11 cellular contexts compared by ENCODE assay signal in the genomic region with DNA sequence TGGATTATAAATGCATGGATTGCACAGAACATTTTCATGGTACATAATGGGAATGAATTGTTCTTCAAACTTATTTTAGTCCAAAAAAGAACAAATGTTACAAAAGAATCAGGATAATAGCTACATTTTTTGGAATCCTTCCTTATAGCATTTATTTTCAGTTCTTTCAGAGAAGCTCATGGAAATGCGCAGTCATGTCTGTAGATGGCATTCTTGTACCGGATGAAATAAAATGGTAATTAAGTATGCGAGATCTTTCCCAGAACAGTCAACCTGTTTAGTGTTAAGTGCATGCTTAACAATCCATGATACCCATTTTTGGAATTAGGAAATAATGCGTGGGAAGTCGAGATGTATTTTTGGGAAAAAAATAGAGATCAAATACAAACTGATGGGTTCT. TPM values are rescaled to one million over a fixed set of nuclear protein-coding genes. Genes with fewer than 3 reads are reported as not detected.
DNase-seq lines count a peak whose midpoint lies in the region; ATAC-seq and TF ChIP-seq lines count a peak whose summit lies in the region.
"Had no signal": no experiment of that assay in that cellular context is flagged by ENCODE, and none has a peak within 500 bp of the region (broad histone marks: within the 10 kb centered on the region; RNA-seq: fewer than 3 reads in every experiment).

No MANE protein-coding gene starts in this region.

- H3K27ac ChIP-seq in mammary epithelial cell (ENCODE audit: insufficient read depth, low read depth, low read length) (no peak overlapping the region), neural progenitor cell (no peak overlapping the region)

- dilution Hi-C loops in mammary epithelial cell (cut with HindIII; ENCODE audit: low sequenced_read_pairs): no loop called here

- no peak overlapping the region for H3K4me3 Mint-ChIP-seq in neural progenitor cell
- no peak overlapping the region for H3K4me3 Mint-ChIP-seq in activated CD4-positive, alpha-beta T cell treated with anti-CD3 and anti-CD28 coated beads, Interleukin-2, amount 10 ng/mL, durations not matched to agents 7 days and 5 days
- H3K4me3 Mint-ChIP-seq: activated T-helper 1 cell treated with anti-CD3 and anti-CD28 coated beads, Interleukin-12 subunit alpha, Interleukin-12 subunit beta, Interleukin-2, Interleukin-4 antibody, amounts not matched to agents 30 ng/mL and 10 ng/mL and 1 ng/mL, durations not matched to agents 14 hours and 24 hours and 36 hours had no signal

- H3K4me1 Mint-ChIP-seq in neural progenitor cell: no peaks in the 10 kb centered on the region
- H3K4me1 Mint-ChIP-seq in activated CD4-positive, alpha-beta T cell treated with anti-CD3 and anti-CD28 coated beads, Interleukin-2, amount 10 ng/mL, durations not matched to agents 7 days and 5 days: peaks cover 4% of the 10 kb centered on the region

- H2AFZ ChIP-seq in mammary epithelial cell (ENCODE audit: low read depth, low read length) (no peak overlapping the region), neural progenitor cell (replicated peaks) (no peak overlapping the region)

- peaks cover 3% of the 10 kb centered on the region for H3K27me3 Mint-ChIP-seq in neural progenitor cell (ENCODE audit: insufficient read depth, low read depth)
- H3K27me3 Mint-ChIP-seq in activated CD4-positive, alpha-beta T cell treated with anti-CD3 and anti-CD28 coated beads, Interleukin-2, amount 10 ng/mL, durations not matched to agents 7 days and 5 days: peaks cover 44% of the 10 kb centered on the region

- H3K9me3 Mint-ChIP-seq in neural progenitor cell: no peaks in the 10 kb centered on the region
- H3K9me3 Mint-ChIP-seq in activated CD4-positive, alpha-beta T cell treated with anti-CD3 and anti-CD28 coated beads, Interleukin-2, amount 10 ng/mL, durations not matched to agents 7 days and 5 days: no peaks in the 10 kb centered on the region
- H3K9me3 Mint-ChIP-seq: activated T-helper 1 cell treated with anti-CD3 and anti-CD28 coated beads, Interleukin-12 subunit alpha, Interleukin-12 subunit beta, Interleukin-2, Interleukin-4 antibody, amounts not matched to agents 30 ng/mL and 10 ng/mL and 1 ng/mL, durations not matched to agents 14 hours and 24 hours and 36 hours had no signal

- peak; percentile 40 to 58 for TF ChIP-seq CTCF in mammary epithelial cell (conservative IDR thresholded peaks at IDR 0.05 in 1 of 2, IDR thresholded peaks at IDR 0.05 in 1 of 2; ENCODE audit: extremely low read depth in 1 of 2, insufficient read depth in 1 of 2, low read depth in 1 of 2, low read length in 2 of 2)
- peak; percentile 21 for TF ChIP-seq CTCF in neural progenitor cell (IDR thresholded peaks at IDR 0.05)

- no peaks in the 10 kb centered on the region for H3K36me3 Mint-ChIP-seq in neural progenitor cell
- H3K36me3 Mint-ChIP-seq in activated CD4-positive, alpha-beta T cell treated with anti-CD3 and anti-CD28 coated beads, Interleukin-2, amount 10 ng/mL, durations not matched to agents 7 days and 5 days (ENCODE audit: low read depth): no peaks in the 10 kb centered on the region

- H3K4me1 ChIP-seq in mammary epithelial cell (ENCODE audit: insufficient read depth, low read length) (no peaks in the 10 kb centered on the region), neural progenitor cell (no peaks in the 10 kb centered on the region)

- intact Hi-C loops in mammary epithelial cell (cut with micrococcal nuclease): loop anchor here (2.0 to 5.0 kb wide), 3 partner anchors 86 to 347 kb away; a partner anchor contains a TSS

- no peak overlapping the region for H3K4me2 ChIP-seq in mammary epithelial cell (ENCODE audit: insufficient read depth, low read depth, low read length)
- no peak overlapping the region for H3K4me2 ChIP-seq in neural progenitor cell

- H3K36me3 ChIP-seq in mammary epithelial cell (ENCODE audit: insufficient read depth, low read length) (no peaks in the 10 kb centered on the region), neural progenitor cell (no peaks in the 10 kb centered on the region)

- H3K4me3 ChIP-seq in mammary epithelial cell (replicated peaks in 1 of 3; ENCODE audit: insufficient read depth in 1 of 3, low read depth in 2 of 3, low read length in 3 of 3) (no peak overlapping the region), neural progenitor cell (no peak overlapping the region)

- H3K9me3 ChIP-seq in mammary epithelial cell (replicated peaks; ENCODE audit: insufficient read depth, low read length) (no peaks in the 10 kb centered on the region), neural progenitor cell (ENCODE audit: low read depth) (no peaks in the 10 kb centered on the region)

- CTCF ChIA-PET in mammary epithelial cell (lab: Charles Lee; ENCODE audit: low non-redundant PET): interaction anchor here (0.6 to 0.7 kb wide), 4 partner anchors 87 to 1818 kb away, joined by 3 to 12 read pairs (median 4); a partner anchor contains a TSS
- CTCF ChIA-PET in activated CD4-positive, alpha-beta T cell treated with anti-CD3 and anti-CD28 coated beads, Interleukin-2, amount 10 ng/mL, durations not matched to agents 7 days and 5 days (lab: Charles Lee): interaction anchor here (0.6 kb wide), 1 partner anchor 586 kb away, joined by 4 read pairs; no protein-coding TSS in a partner anchor

- H3F3A ChIP-seq in neural progenitor cell (ENCODE audit: low read depth): no peaks in the 10 kb centered on the region

- ATAC-seq in HG02678 (IDR thresholded peaks at IDR 0.05; ENCODE audit: unreplicated experiment) (no peak), GM18502 (IDR thresholded peaks at IDR 0.05; ENCODE audit: poor library complexity, unreplicated experiment) (no peak)

- in situ Hi-C loops in G401 (cut with HindIII; ENCODE audit: low sequenced_read_pairs) (no loop called here), mammary epithelial cell (cut with MboI; ENCODE audit: low sequenced_read_pairs in 2 of 2) (loop anchor here (10.0 kb wide), 1 partner anchor 293 kb away; no protein-coding TSS in a partner anchor)

- 44% methylated on average over 5 of the region's 5 CpGs for whole genome bisulfite sequencing in mammary epithelial cell (ENCODE audit: low coverage, missing lambda C conversion rate)

- H3K79me2 ChIP-seq in mammary epithelial cell (ENCODE audit: insufficient read depth, low read length): no peaks in the 10 kb centered on the region
- no peaks in the 10 kb centered on the region for H3K79me2 ChIP-seq in neural progenitor cell (ENCODE audit: low read depth)

- BruUV-seq in mammary epithelial cell (replicated peaks; lab: Mats Ljungman, UMichigan): no TSS peak

- DNase-seq in G401 (ENCODE audit: low spot score): peak; percentile 45
- peak; percentile 64 for DNase-seq in NCI-H1694 treated with DMSO at 0.1 percent for 48 hours (lab: John Stamatoyannopoulos, UW)
- peak; percentile 20 for DNase-seq in mammary epithelial cell
- DNase-seq in neural progenitor cell (ENCODE audit: low spot score): no peak
- DNase-seq in activated CD4-positive, alpha-beta T cell treated with anti-CD3 and anti-CD28 coated beads, Interleukin-2, amount 10 ng/mL, durations not matched to agents 7 days and 5 days: no peak
- DNase-seq in activated effector memory CD4-positive, alpha-beta T cell treated with anti-CD3 and anti-CD28 coated beads, Interleukin-2, amount 50 U/mL, for 16 hours: no peak
- DNase-seq: NCI-H226; stimulated activated CD4-positive, alpha-beta T cell treated with anti-CD3 and anti-CD28 coated beads, Interleukin-4, amount 100 ng/mL, for 1 hour had no signal

- H3K27me3 ChIP-seq in mammary epithelial cell (ENCODE audit: insufficient read depth, low read length) (no peaks in the 10 kb centered on the region), neural progenitor cell (peaks cover 14% of the 10 kb centered on the region)

- no peak overlapping the region for H3K9ac ChIP-seq in mammary epithelial cell (ENCODE audit: insufficient read depth, low read length)
- no peak overlapping the region for H3K9ac ChIP-seq in neural progenitor cell

- POLR2A ChIA-PET in activated CD4-positive, alpha-beta T cell treated with anti-CD3 and anti-CD28 coated beads, Interleukin-2, amount 10 ng/mL, durations not matched to agents 7 days and 5 days (lab: Charles Lee): no interaction called here

- no peak overlapping the region for H3K27ac Mint-ChIP-seq in neural progenitor cell
- no peak overlapping the region for H3K27ac Mint-ChIP-seq in activated CD4-positive, alpha-beta T cell treated with anti-CD3 and anti-CD28 coated beads, Interleukin-2, amount 10 ng/mL, durations not matched to agents 7 days and 5 days
- H3K27ac Mint-ChIP-seq: activated T-helper 1 cell treated with anti-CD3 and anti-CD28 coated beads, Interleukin-12 subunit alpha, Interleukin-12 subunit beta, Interleukin-2, Interleukin-4 antibody, amounts not matched to agents 30 ng/mL and 10 ng/mL and 1 ng/mL, durations not matched to agents 14 hours and 24 hours and 36 hours had no signal

- H4K20me1 ChIP-seq in mammary epithelial cell (ENCODE audit: insufficient read depth, low read length) (no peaks in the 10 kb centered on the region), neural progenitor cell (ENCODE audit: low read depth) (no peaks in the 10 kb centered on the region)

RNA-seq across cellular contexts. Expression of a gene that starts 38.2 kb away (rescaled TPM):
- 13.7 and 51.3 TPM in 2 replicates for total RNA-seq in G401 (2014; rRNA removed; shearing (Covaris generic))
- total RNA-seq in mammary epithelial cell: 100 to 1,000 TPM in 1 of 2 donors, 10 to 100 TPM in 1; 66.3 to 109 TPM
- polyA plus RNA-seq in mammary epithelial cell: 31.2 TPM
- polyA minus RNA-seq in mammary epithelial cell: 57.9 TPM
- 83.1 and 85.4 TPM in 2 replicates for total RNA-seq in neural progenitor cell (ENCODE audit: low replicate concordance)
- total RNA-seq in activated CD4-positive, alpha-beta T cell treated with anti-CD3 and anti-CD28 coated beads, Interleukin-2, amount 10 ng/mL, durations not matched to agents 7 days and 5 days: 100 to 1,000 TPM; 111 to 130 TPM

Comparison
In these comparisons a context has a peak if more than half of its experiments do, and no peak if none do; other contexts are left out.
1. DNase-seq: peak in G401 (single experiment), NCI-H1694 treated with DMSO at 0.1 percent for 48 hours (single experiment) and mammary epithelial cell (single experiment); none in neural progenitor cell (single experiment), activated CD4-positive, alpha-beta T cell treated with anti-CD3 and anti-CD28 coated beads, Interleukin-2, amount 10 ng/mL, durations not matched to agents 7 days and 5 days (single experiment) and activated effector memory CD4-positive, alpha-beta T cell treated with anti-CD3 and anti-CD28 coated beads, Interleukin-2, amount 50 U/mL, for 16 hours (single experiment).